ENCODE assay signal across 8 cellular contexts in genomic region chr1:109985251-109986053, GRCh38. TPM values are rescaled to one million over a fixed set of nuclear protein-coding genes. Genes with fewer than 3 reads are reported as not detected.
DNase-seq lines count a peak whose midpoint lies in the region; ATAC-seq and TF ChIP-seq lines count a peak whose summit lies in the region.

No MANE protein-coding gene starts in this region.

- H3K4me3 Mint-ChIP-seq in progenitor cell of endocrine pancreas (ENCODE audit: low read depth), result peak overlapping the region; percentile 95

- peak; percentile 44 for DNase-seq in GM23248
- DNase-seq in SK-N-MC (ENCODE audit: low read depth, low spot score), result no peak
- DNase-seq in fibroblast of lung (ENCODE audit: low read depth in 2 of 2), result no peak
- DNase-seq in progenitor cell of endocrine pancreas (ENCODE audit: low spot score, unreplicated experiment), result no peak
- DNase-seq in SKM-1 treated with dmso at 0.1 percent for 144 hours (lab: John Stamatoyannopoulos, UW; ENCODE audit: unreplicated experiment), result no peak
- DNase-seq in NCI-H2081 treated with DMSO at 0.1 percent for 48 hours (lab: John Stamatoyannopoulos, UW), result no peak
- no peak for DNase-seq in amygdala (lab: John Stamatoyannopoulos, UW)

- H3K9me3 Mint-ChIP-seq in progenitor cell of endocrine pancreas (ENCODE audit: low read depth), result no peaks in the 10 kb centered on the region

- H3K4me3 ChIP-seq in GM23248 (peak overlapping the region; percentile 99), SK-N-MC (peak overlapping the region; percentile 79), fibroblast of lung (replicated peaks in 1 of 4; ENCODE audit: control extremely low read depth in 1 of 4, insufficient read depth in 1 of 4, low read depth in 3 of 4, low read length in 4 of 4) (peak overlapping the region; percentile 82 to 90 (median 89))

- H3K4me1 ChIP-seq in GM23248 (ENCODE audit: insufficient read depth) (peaks cover 42% of the 10 kb centered on the region), fibroblast of lung (ENCODE audit: control insufficient read depth, extremely low read depth, insufficient read depth, low read length) (peaks cover 6% of the 10 kb centered on the region)

- TF ChIP-seq CTCF in fibroblast of lung (conservative IDR thresholded peaks at IDR 0.05 in 1 of 2, IDR thresholded peaks at IDR 0.05 in 1 of 2; ENCODE audit: low read depth in 1 of 2, low read length in 2 of 2) (no peak), progenitor cell of endocrine pancreas (IDR thresholded peaks at IDR 0.05; ENCODE audit: unreplicated experiment) (no peak)

- H3F3A ChIP-seq in GM23248 (ENCODE audit: insufficient read depth), result no peaks in the 10 kb centered on the region

- H3K27ac Mint-ChIP-seq in progenitor cell of endocrine pancreas, result peak overlapping the region; percentile 100

- H3K9ac ChIP-seq in GM23248, result peak overlapping the region; percentile 100
- H3K9ac ChIP-seq in SK-N-MC (ENCODE audit: insufficient read length), result peak overlapping the region; percentile 98
- H3K9ac ChIP-seq in fibroblast of lung (ENCODE audit: insufficient read depth, low read length), result peak overlapping the region; percentile 99

- in situ Hi-C loops in GM23248 (cut with MboI), result loop anchor here (5.0 to 10.0 kb wide), 3 partner anchors 213 to 441 kb away; partner anchors contain the start of gene GNAI3

- H3K27me3 ChIP-seq in GM23248 (replicated peaks; ENCODE audit: insufficient read depth) (no peaks in the 10 kb centered on the region), fibroblast of lung (ENCODE audit: control insufficient read depth, insufficient read depth, low read length) (no peaks in the 10 kb centered on the region)

- no peaks in the 10 kb centered on the region for H3K9me2 ChIP-seq in GM23248 (ENCODE audit: insufficient read depth)

- H3K36me3 ChIP-seq in GM23248 (ENCODE audit: low read depth) (no peaks in the 10 kb centered on the region), SK-N-MC (ENCODE audit: insufficient read depth, low read length) (peaks cover 29% of the 10 kb centered on the region), fibroblast of lung (ENCODE audit: control insufficient read depth, insufficient read depth, low read length) (no peaks in the 10 kb centered on the region)

- H3K9me3 ChIP-seq in GM23248 (ENCODE audit: low read depth) (no peaks in the 10 kb centered on the region), SK-N-MC (ENCODE audit: low read depth, low read length) (no peaks in the 10 kb centered on the region), fibroblast of lung (ENCODE audit: control insufficient read depth, insufficient read depth, low read depth, low read length) (no peaks in the 10 kb centered on the region)

- H3K4me1 Mint-ChIP-seq in progenitor cell of endocrine pancreas (ENCODE audit: low read depth), result peaks cover 44% of the 10 kb centered on the region

- H3K27ac ChIP-seq in GM23248 (peak overlapping the region; percentile 97), SK-N-MC (peak overlapping the region; percentile 48; the same call in 1 of the 2 replicates), fibroblast of lung (ENCODE audit: insufficient read depth, low read length) (peak overlapping the region; percentile 97)

- H4K20me1 ChIP-seq in GM23248 (ENCODE audit: insufficient read depth) (peaks cover 9% of the 10 kb centered on the region; the same call in 1 of the 2 replicates), fibroblast of lung (ENCODE audit: control insufficient read depth, extremely low read depth, insufficient read depth, low read length) (no peaks in the 10 kb centered on the region)

- H3K36me3 Mint-ChIP-seq in progenitor cell of endocrine pancreas (ENCODE audit: insufficient read depth), result peaks cover 11% of the 10 kb centered on the region

- H3K79me2 ChIP-seq in GM23248 (ENCODE audit: insufficient read depth) (peaks cover 56% of the 10 kb centered on the region), fibroblast of lung (ENCODE audit: control insufficient read depth, insufficient read depth, low read length) (peaks cover 42% of the 10 kb centered on the region)

- H3K4me2 ChIP-seq in GM23248 (ENCODE audit: unreplicated experiment) (peak overlapping the region; percentile 97), fibroblast of lung (ENCODE audit: extremely low read depth, insufficient read depth, low read length) (peak overlapping the region; percentile 96)

- H2AFZ ChIP-seq in GM23248 (peak overlapping the region; percentile 67), fibroblast of lung (ENCODE audit: low read length) (no peak overlapping the region)

- H3K27me3 Mint-ChIP-seq in progenitor cell of endocrine pancreas, result peaks cover 4% of the 10 kb centered on the region

- WGBS in GM23248 (ENCODE audit: low coverage in 1 of 2, low lambda C conversion rate in 2 of 2, missing lambda C conversion rate in 2 of 2), 2 experiments, result 8 to 9% methylated on average over 21 to 22 of the region's 22 CpGs

- ATAC-seq in HG02571 (IDR thresholded peaks at IDR 0.05; ENCODE audit: unreplicated experiment), result no peak

RNA-seq across cellular contexts. Expression of gene AHCYL1, which starts 0.9 kb away (rescaled TPM):
- total RNA-seq in GM23248 (2014; rRNA removed; shearing (Covaris generic)), result 47.6 and 49.3 TPM in 2 replicates
- 71.0 and 72.6 TPM in 2 replicates for polyA plus RNA-seq in GM23248 (2016; fragmentation: Nextera tagmentation; extraction: Ambion mirVana)
- total RNA-seq in fibroblast of lung, result 60.1 and 70.5 TPM in 2 replicates
- 73.4 and 83.3 TPM in 2 replicates for polyA plus RNA-seq in fibroblast of lung
- polyA plus RNA-seq in fibroblast of lung (2012), result 59.5 and 77.1 TPM in 2 replicates
- polyA minus RNA-seq in fibroblast of lung (ENCODE audit: low replicate concordance), result 116 and 133 TPM in 2 replicates
- total RNA-seq in progenitor cell of endocrine pancreas, result 90.2 and 101 TPM in 2 replicates

RNA-seq across cellular contexts. Expression of gene STRIP1, which starts 49.0 kb away (rescaled TPM):
- total RNA-seq in GM23248 (2014; rRNA removed; shearing (Covaris generic)), result 41.9 and 49.9 TPM in 2 replicates
- polyA plus RNA-seq in GM23248 (2016; fragmentation: Nextera tagmentation; extraction: Ambion mirVana) (21.3 and 24.4 TPM in 2 replicates), fibroblast of lung (17.2 and 27.0 TPM in 2 replicates)
- total RNA-seq in fibroblast of lung (41.9 and 43.8 TPM in 2 replicates), progenitor cell of endocrine pancreas (79.1 and 86.4 TPM in 2 replicates)
- 12.2 and 18.5 TPM in 2 replicates for polyA plus RNA-seq in fibroblast of lung (2012)
- polyA minus RNA-seq in fibroblast of lung (ENCODE audit: low replicate concordance), result 24.0 and 28.1 TPM in 2 replicates
